Comparison of ENCODE assay signal across 19 cellular contexts in the genomic region with DNA sequence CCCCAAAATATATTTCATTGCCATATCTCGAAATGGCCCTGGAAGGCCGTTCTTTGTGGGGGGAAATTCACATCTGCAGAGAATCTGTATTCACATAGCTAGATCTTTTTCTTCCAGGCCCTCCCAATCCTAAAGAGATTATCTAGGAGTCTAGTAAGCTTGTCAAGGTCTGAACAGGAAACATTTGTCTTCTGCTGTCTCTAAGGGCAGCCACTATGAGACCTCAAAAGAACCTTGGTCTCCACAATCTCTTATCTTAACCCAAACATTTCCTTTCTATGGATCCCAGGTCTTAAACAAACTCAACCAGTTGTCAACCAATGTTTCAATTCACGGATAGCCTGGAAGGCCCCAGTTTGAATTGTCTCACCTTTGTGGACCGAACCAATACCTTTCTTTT. TPM values are rescaled to one million over a fixed set of nuclear protein-coding genes. Genes with fewer than 3 reads are reported as not detected.
DNase-seq lines count a peak whose midpoint lies in the region; ATAC-seq and TF ChIP-seq lines count a peak whose summit lies in the region.
"Had no signal": no experiment of that assay in that cellular context is flagged by ENCODE, and none has a peak within 500 bp of the region (broad histone marks: within the 10 kb centered on the region; RNA-seq: fewer than 3 reads in every experiment).

No MANE protein-coding gene starts in this region.

- peaks cover 3% of the 10 kb centered on the region for H3K27me3 Mint-ChIP-seq in activated CD8-positive, alpha-beta memory T cell treated with anti-CD3 and anti-CD28 coated beads, Interleukin-2, amount 10 ng/mL, durations not matched to agents 7 days and 5 days
- peaks cover 7% of the 10 kb centered on the region for H3K27me3 Mint-ChIP-seq in activated CD8-positive, alpha-beta T cell treated with anti-CD3 and anti-CD28 coated beads for 36 hours
- peaks cover 5% of the 10 kb centered on the region for H3K27me3 Mint-ChIP-seq in mesothelial cell of epicardium (ENCODE audit: low read depth)

- TF ChIP-seq CTCF in activated CD8-positive, alpha-beta T cell treated with anti-CD3 and anti-CD28 coated beads for 36 hours (IDR thresholded peaks at IDR 0.05), result no peak
- TF ChIP-seq CTCF in mesothelial cell of epicardium (IDR thresholded peaks at IDR 0.05; ENCODE audit: unreplicated experiment), result no peak

- ATAC-seq in activated CD8-positive, alpha-beta memory T cell treated with anti-CD3 and anti-CD28 coated beads, Interleukin-2, amount 10 ng/mL, durations not matched to agents 7 days and 5 days, result peak; percentile 23
- peak; percentile 32 for ATAC-seq in activated CD8-positive, alpha-beta T cell treated with anti-CD3 and anti-CD28 coated beads for 36 hours
- ATAC-seq in HG03108 (IDR thresholded peaks at IDR 0.05; ENCODE audit: unreplicated experiment), result no peak
- ATAC-seq: CD8-positive, alpha-beta T cell; PC-3 had no signal

- CTCF ChIA-PET in activated CD8-positive, alpha-beta memory T cell treated with anti-CD3 and anti-CD28 coated beads, Interleukin-2, amount 10 ng/mL, durations not matched to agents 7 days and 5 days (lab: Charles Lee), result no interaction called here
- CTCF ChIA-PET in activated CD8-positive, alpha-beta T cell treated with anti-CD3 and anti-CD28 coated beads for 36 hours (lab: Charles Lee), result no interaction called here

- H3K27ac Mint-ChIP-seq in activated CD8-positive, alpha-beta memory T cell treated with anti-CD3 and anti-CD28 coated beads, Interleukin-2, amount 10 ng/mL, durations not matched to agents 7 days and 5 days, result no peak overlapping the region
- H3K27ac Mint-ChIP-seq in activated CD8-positive, alpha-beta T cell treated with anti-CD3 and anti-CD28 coated beads for 36 hours, result peak overlapping the region; percentile 2
- H3K27ac Mint-ChIP-seq in mesothelial cell of epicardium, result peak overlapping the region; percentile 18
- H3K27ac Mint-ChIP-seq: CD8-positive, alpha-beta T cell had no signal

- intact Hi-C loops in activated CD8-positive, alpha-beta T cell treated with anti-CD3 and anti-CD28 coated beads for 36 hours (cut with micrococcal nuclease), result no loop called here

- POLR2A ChIA-PET in activated CD8-positive, alpha-beta T cell treated with anti-CD3 and anti-CD28 coated beads for 36 hours (lab: Charles Lee), result no interaction called here

- H3K4me1 Mint-ChIP-seq in activated CD8-positive, alpha-beta memory T cell treated with anti-CD3 and anti-CD28 coated beads, Interleukin-2, amount 10 ng/mL, durations not matched to agents 7 days and 5 days, result peaks cover 7% of the 10 kb centered on the region
- peaks cover 14% of the 10 kb centered on the region for H3K4me1 Mint-ChIP-seq in activated CD8-positive, alpha-beta T cell treated with anti-CD3 and anti-CD28 coated beads for 36 hours (ENCODE audit: low read depth)
- H3K4me1 Mint-ChIP-seq in mesothelial cell of epicardium, result peaks cover 38% of the 10 kb centered on the region

- no peaks in the 10 kb centered on the region for H3K9me3 Mint-ChIP-seq in activated CD8-positive, alpha-beta memory T cell treated with anti-CD3 and anti-CD28 coated beads, Interleukin-2, amount 10 ng/mL, durations not matched to agents 7 days and 5 days (ENCODE audit: low read depth)
- no peaks in the 10 kb centered on the region for H3K9me3 Mint-ChIP-seq in activated CD8-positive, alpha-beta T cell treated with anti-CD3 and anti-CD28 coated beads for 36 hours
- H3K9me3 Mint-ChIP-seq in mesothelial cell of epicardium, result no peaks in the 10 kb centered on the region
- H3K9me3 Mint-ChIP-seq: CD8-positive, alpha-beta T cell had no signal

- no peak overlapping the region for H3K4me3 Mint-ChIP-seq in activated CD8-positive, alpha-beta memory T cell treated with anti-CD3 and anti-CD28 coated beads, Interleukin-2, amount 10 ng/mL, durations not matched to agents 7 days and 5 days
- H3K4me3 Mint-ChIP-seq in activated CD8-positive, alpha-beta T cell treated with anti-CD3 and anti-CD28 coated beads for 36 hours, result no peak overlapping the region
- H3K4me3 Mint-ChIP-seq in mesothelial cell of epicardium, result no peak overlapping the region
- H3K4me3 Mint-ChIP-seq: CD8-positive, alpha-beta T cell; H9 had no signal

- no peaks in the 10 kb centered on the region for H3K36me3 Mint-ChIP-seq in activated CD8-positive, alpha-beta memory T cell treated with anti-CD3 and anti-CD28 coated beads, Interleukin-2, amount 10 ng/mL, durations not matched to agents 7 days and 5 days
- no peaks in the 10 kb centered on the region for H3K36me3 Mint-ChIP-seq in activated CD8-positive, alpha-beta T cell treated with anti-CD3 and anti-CD28 coated beads for 36 hours (ENCODE audit: low read depth)
- H3K36me3 Mint-ChIP-seq in mesothelial cell of epicardium, result no peaks in the 10 kb centered on the region
- H3K36me3 Mint-ChIP-seq: CD8-positive, alpha-beta T cell had no signal

- DNase-seq in activated CD8-positive, alpha-beta memory T cell treated with anti-CD3 and anti-CD28 coated beads, Interleukin-2, amount 10 ng/mL, durations not matched to agents 7 days and 5 days, result no peak
- no peak for DNase-seq in activated CD8-positive, alpha-beta memory T cell treated with anti-CD3 and anti-CD28 coated beads, Interleukin-2, amount 50 U/mL, for 48 hours
- DNase-seq in CMK (ENCODE audit: low read depth), result peak; percentile 59
- DNase-seq in activated CD8-positive, alpha-beta T cell treated with anti-CD3 and anti-CD28 coated beads for 36 hours, result no peak
- DNase-seq in mesothelial cell of epicardium (ENCODE audit: low spot score in 2 of 2, unreplicated experiment in 2 of 2), result no peak
- no peak for DNase-seq in EL
- no peak for DNase-seq in LoVo (ENCODE audit: low spot score)
- DNase-seq: CD8-positive, alpha-beta T cell; H9; NCI-H1048; NCI-H146; NCI-H2081 treated with DMSO at 0.1 percent for 48 hours; NCI-H345; NCI-H526 treated with DMSO at 0.1 percent for 48 hours; PC-3 had no signal

RNA-seq across cellular contexts. Expression of a gene that starts 45.0 kb away (rescaled TPM):
- 1 to 10 TPM in 1 of 2 experiments, under 1 TPM in 1; 0.96 to 1.3 TPM for total RNA-seq in activated CD8-positive, alpha-beta memory T cell treated with anti-CD3 and anti-CD28 coated beads, Interleukin-2, amount 10 ng/mL, durations not matched to agents 7 days and 5 days
- total RNA-seq in activated CD8-positive, alpha-beta T cell treated with anti-CD3 and anti-CD28 coated beads for 36 hours, result under 1 TPM; 0.43 to 0.51 TPM
- total RNA-seq in mesothelial cell of epicardium, result not detected in 3 replicates
- total RNA-seq: A673; CD8-positive, alpha-beta T cell; H9; LHCN-M2; PC-3; SJSA1 had no signal
